8 cellular contexts compared by ENCODE assay signal in genomic region chr17:81142301-81143199, GRCh38. TPM values are rescaled to one million over a fixed set of nuclear protein-coding genes. Genes with fewer than 3 reads are reported as not detected.
DNase-seq lines count a peak whose midpoint lies in the region; ATAC-seq lines count a peak whose summit lies in the region.

No MANE protein-coding gene starts in this region.

- peak; percentile 46 to 92 for ATAC-seq in activated CD4-positive, CD25-positive, alpha-beta regulatory T cell treated with anti-CD3 and anti-CD28 coated beads, Interleukin-2, amount 50 U/mL, for 24 hours
- no peak for ATAC-seq in HG03571 (IDR thresholded peaks at IDR 0.05; ENCODE audit: unreplicated experiment)

- H3K27ac ChIP-seq in layer of hippocampus (ENCODE audit: low read depth, low read length): peak overlapping the region; percentile 85

- DNase-seq in activated gamma-delta T cell treated with Interleukin-2 at 50 U/mL for 16 hours (peak; percentile 57), activated gamma-delta T cell (lab: John Stamatoyannopoulos, UW) (no peak), NCI-H2196 (lab: John Stamatoyannopoulos, UW; ENCODE audit: unreplicated experiment) (peak; percentile 97), cerebellum (ENCODE audit: low spot score) (peak; percentile 71)
- DNase-seq in stimulated activated CD4-positive, alpha-beta T cell treated with anti-CD3 and anti-CD28 coated beads, Interleukin-4, amount 100 ng/mL, for 1 hour: peak; percentile 57

- no peaks in the 10 kb centered on the region for H3K27me3 ChIP-seq in layer of hippocampus (ENCODE audit: control insufficient read depth, insufficient read depth, low read length)

RNA-seq across cellular contexts. Expression of gene PVALEF, which starts 22.8 kb away (rescaled TPM):
- not detected for total RNA-seq in cerebellum

RNA-seq across cellular contexts. Expression of gene AATK, which starts 23.5 kb away (rescaled TPM):
- total RNA-seq in cerebellum: 7.3 TPM
